In the genomic region with DNA sequence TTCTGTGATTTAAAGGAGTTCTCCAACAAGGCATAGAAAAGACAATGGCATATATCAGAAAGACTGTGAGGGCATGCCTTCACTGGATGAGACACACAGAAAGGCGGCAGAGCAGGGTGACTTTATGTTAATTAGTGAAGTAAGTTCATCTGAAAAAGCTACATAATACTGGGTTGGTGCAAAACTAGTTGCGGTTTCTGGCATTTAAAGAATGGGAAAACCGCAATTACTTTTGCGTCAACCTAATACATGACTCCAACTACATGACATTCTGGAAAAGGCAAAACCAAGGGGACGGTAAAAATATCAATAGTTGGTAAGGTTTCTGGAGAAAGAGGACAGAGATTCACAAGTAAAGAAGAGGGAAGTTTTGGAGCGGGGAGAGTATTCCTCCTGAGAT, we compare ENCODE assay signal across 23 cellular contexts. TPM values are rescaled to one million over a fixed set of nuclear protein-coding genes. Genes with fewer than 3 reads are reported as not detected.
DNase-seq lines count a peak whose midpoint lies in the region; ATAC-seq and TF ChIP-seq lines count a peak whose summit lies in the region.
"Had no signal": no experiment of that assay in that cellular context is flagged by ENCODE, and none has a peak within 500 bp of the region (broad histone marks: within the 10 kb centered on the region; RNA-seq: fewer than 3 reads in every experiment).

No MANE protein-coding gene starts in this region.

- H3K27me3 ChIP-seq in breast epithelium = no peaks in the 10 kb centered on the region
- no peaks in the 10 kb centered on the region for H3K27me3 ChIP-seq in mammary epithelial cell (ENCODE audit: insufficient read depth, low read length)

- H3K4me1 Mint-ChIP-seq in MCF 10A (ENCODE audit: insufficient read depth, unreplicated experiment) = peaks cover 17% of the 10 kb centered on the region

- no TSS peak for BruUV-seq in MCF 10A (replicated peaks; lab: Mats Ljungman, UMichigan)
- no TSS peak for BruUV-seq in mammary epithelial cell (replicated peaks; lab: Mats Ljungman, UMichigan)

- POLR2A ChIA-PET in MCF 10A (lab: Yijun Ruan, JAX) = no interaction called here

- no peaks in the 10 kb centered on the region for H3K36me3 ChIP-seq in breast epithelium
- H3K36me3 ChIP-seq in mammary epithelial cell (ENCODE audit: insufficient read depth, low read length) = no peaks in the 10 kb centered on the region

- no peaks in the 10 kb centered on the region for H3K4me1 ChIP-seq in breast epithelium
- peaks cover 9% of the 10 kb centered on the region for H3K4me1 ChIP-seq in mammary epithelial cell (ENCODE audit: insufficient read depth, low read length)

- WGBS in mammary epithelial cell (ENCODE audit: low coverage, missing lambda C conversion rate) = 20% methylated on average over 5 of the region's 6 CpGs

- no peak overlapping the region for H3K4me2 ChIP-seq in mammary epithelial cell (ENCODE audit: insufficient read depth, low read depth, low read length)

- TF ChIP-seq CTCF in MCF 10A (IDR thresholded peaks at IDR 0.05; ENCODE audit: unreplicated experiment) = no peak
- no peak for TF ChIP-seq CTCF in breast epithelium (IDR thresholded peaks at IDR 0.05)
- TF ChIP-seq CTCF in mammary epithelial cell (conservative IDR thresholded peaks at IDR 0.05 in 1 of 2, IDR thresholded peaks at IDR 0.05 in 1 of 2; ENCODE audit: extremely low read depth in 1 of 2, insufficient read depth in 1 of 2, low read depth in 1 of 2, low read length in 2 of 2) = no peak

- no peaks in the 10 kb centered on the region for H4K20me1 ChIP-seq in mammary epithelial cell (ENCODE audit: insufficient read depth, low read length)

- no peak overlapping the region for H2AFZ ChIP-seq in mammary epithelial cell (ENCODE audit: low read depth, low read length)

- H3K4me3 Mint-ChIP-seq in MCF 10A (ENCODE audit: unreplicated experiment) = no peak overlapping the region
- H3K4me3 Mint-ChIP-seq: CD8-positive, alpha-beta T cell; HFFc6 had no signal

- H3K79me2 ChIP-seq in mammary epithelial cell (ENCODE audit: insufficient read depth, low read length) = no peaks in the 10 kb centered on the region

- DNase-seq in MCF 10A (ENCODE audit: unreplicated experiment) = peak; percentile 13
- DNase-seq in breast epithelium (ENCODE audit: low spot score in 2 of 2) = no peak
- peak; percentile 8 for DNase-seq in mammary epithelial cell
- DNase-seq in left kidney (ENCODE audit: low read depth, low spot score) = peak; percentile 22
- DNase-seq in DMS79 treated with DMSO at 0.1 percent for 48 hours (lab: John Stamatoyannopoulos, UW) = no peak
- DNase-seq in nucleus accumbens (lab: John Stamatoyannopoulos, UW) = no peak
- DNase-seq: CD8-positive, alpha-beta T cell; HFFc6; MV-4-11; NCI-H1417 treated with DMSO at 0.1 percent for 48 hours; NCI-H2029 treated with DMSO at 0.1 percent for 48 hours; NCI-H526 treated with DMSO at 0.1 percent for 48 hours; NK-92 treated with Interleukin-12 subunit alpha and Interleukin-12 subunit beta, amount 100 ng/mL, for 24 hours; PC-3 had no signal

- in situ Hi-C loops in mammary epithelial cell (cut with MboI; ENCODE audit: low sequenced_read_pairs in 2 of 2) = no loop called here

- no peaks in the 10 kb centered on the region for H3K27me3 Mint-ChIP-seq in MCF 10A (ENCODE audit: insufficient read depth, unreplicated experiment)

- H3K9ac ChIP-seq in mammary epithelial cell (ENCODE audit: insufficient read depth, low read length) = no peak overlapping the region

- intact Hi-C loops in MCF 10A (cut with micrococcal nuclease) = no loop called here
- intact Hi-C loops in breast epithelium (cut with DNase I; ENCODE audit: low total_unique reads) = no loop called here
- intact Hi-C loops in mammary epithelial cell (cut with micrococcal nuclease) = no loop called here

- dilution Hi-C loops in mammary epithelial cell (cut with HindIII; ENCODE audit: low sequenced_read_pairs) = no loop called here

- no peak for TF ChIP-seq POLR2A in breast epithelium (IDR thresholded peaks at IDR 0.05)

- H3K27ac ChIP-seq in breast epithelium (no peak overlapping the region), mammary epithelial cell (ENCODE audit: insufficient read depth, low read depth, low read length) (no peak overlapping the region)
- H3K27ac ChIP-seq: 22Rv1 had no signal

- H3K9me3 ChIP-seq in breast epithelium = no peaks in the 10 kb centered on the region
- H3K9me3 ChIP-seq in mammary epithelial cell (replicated peaks; ENCODE audit: insufficient read depth, low read length) = no peaks in the 10 kb centered on the region

- H3K27ac Mint-ChIP-seq in MCF 10A (ENCODE audit: low read depth, unreplicated experiment) = no peak overlapping the region
- H3K27ac Mint-ChIP-seq: CD8-positive, alpha-beta T cell; HFFc6 had no signal

- CTCF ChIA-PET in MCF 10A (lab: Yijun Ruan, JAX) = no interaction called here
- CTCF ChIA-PET in mammary epithelial cell (lab: Charles Lee; ENCODE audit: low non-redundant PET) = no interaction called here

- no peak for ATAC-seq in HG02678 (IDR thresholded peaks at IDR 0.05; ENCODE audit: unreplicated experiment)
- ATAC-seq in HG03354 (IDR thresholded peaks at IDR 0.05; ENCODE audit: poor library complexity, severe bottlenecking, unreplicated experiment) = no peak
- ATAC-seq: CD8-positive, alpha-beta T cell; PC-3; Right ventricle myocardium inferior; SK-N-SH treated with all-trans-retinoic acid at 6 μM for 48 hours had no signal

- H3K36me3 Mint-ChIP-seq in MCF 10A (ENCODE audit: insufficient read depth, unreplicated experiment) = no peaks in the 10 kb centered on the region
- H3K36me3 Mint-ChIP-seq: CD8-positive, alpha-beta T cell had no signal

- H3K9me3 Mint-ChIP-seq in MCF 10A (ENCODE audit: unreplicated experiment) = no peaks in the 10 kb centered on the region
- H3K9me3 Mint-ChIP-seq: CD8-positive, alpha-beta T cell; HFFc6 had no signal

- H3K4me3 ChIP-seq in breast epithelium = no peak overlapping the region
- H3K4me3 ChIP-seq in mammary epithelial cell (replicated peaks in 1 of 3; ENCODE audit: insufficient read depth in 1 of 3, low read depth in 2 of 3, low read length in 3 of 3) = no peak overlapping the region

RNA-seq across cellular contexts. Expression of a gene that starts 5.1 kb away (rescaled TPM):
- not detected in 2 replicates for total RNA-seq in MCF 10A (2022)
- total RNA-seq in breast epithelium = not detected
- total RNA-seq in mammary epithelial cell = not detected
- polyA plus RNA-seq in mammary epithelial cell = not detected
- polyA minus RNA-seq in mammary epithelial cell = not detected
- total RNA-seq: CD8-positive, alpha-beta T cell; Daoy; H1; HFFc6; LHCN-M2; PC-3; Right ventricle myocardium inferior had no signal
- polyA plus RNA-seq: BJ, H1 had no signal

RNA-seq across cellular contexts. Expression of a gene that starts 36.6 kb away (rescaled TPM):
- total RNA-seq in MCF 10A (2022) = not detected in 2 replicates
- total RNA-seq in breast epithelium = under 1 TPM; 0.29 to 0.33 (median 0.32) TPM
- total RNA-seq in mammary epithelial cell = under 1 TPM; 0.07 to 0.17 TPM
- 4.7 TPM for polyA plus RNA-seq in mammary epithelial cell
- 3.5 TPM for polyA minus RNA-seq in mammary epithelial cell
- total RNA-seq: HFFc6, PC-3 had no signal

RNA-seq across cellular contexts. Expression of a gene that starts 55.1 kb away (rescaled TPM):
- total RNA-seq in MCF 10A (2022) = 67.3 and 69.5 TPM in 2 replicates
- total RNA-seq in breast epithelium = 10 to 100 TPM; 55.7 to 58.7 (median 58.2) TPM
- 10 to 100 TPM; 68.8 to 87.5 TPM for total RNA-seq in mammary epithelial cell
- 94.0 TPM for polyA plus RNA-seq in mammary epithelial cell
- 285 TPM for polyA minus RNA-seq in mammary epithelial cell

Comparison
In these comparisons a context has a peak if more than half of its experiments do, and no peak if none do; other contexts are left out.
1. DNase-seq: peak in MCF 10A (single experiment), mammary epithelial cell (single experiment) and left kidney (single experiment); none in breast epithelium (0 of 2), DMS79 treated with DMSO at 0.1 percent for 48 hours (single experiment) and nucleus accumbens (0 of 56).